ENCODE assay signal across 7 cellular contexts in the genomic region with DNA sequence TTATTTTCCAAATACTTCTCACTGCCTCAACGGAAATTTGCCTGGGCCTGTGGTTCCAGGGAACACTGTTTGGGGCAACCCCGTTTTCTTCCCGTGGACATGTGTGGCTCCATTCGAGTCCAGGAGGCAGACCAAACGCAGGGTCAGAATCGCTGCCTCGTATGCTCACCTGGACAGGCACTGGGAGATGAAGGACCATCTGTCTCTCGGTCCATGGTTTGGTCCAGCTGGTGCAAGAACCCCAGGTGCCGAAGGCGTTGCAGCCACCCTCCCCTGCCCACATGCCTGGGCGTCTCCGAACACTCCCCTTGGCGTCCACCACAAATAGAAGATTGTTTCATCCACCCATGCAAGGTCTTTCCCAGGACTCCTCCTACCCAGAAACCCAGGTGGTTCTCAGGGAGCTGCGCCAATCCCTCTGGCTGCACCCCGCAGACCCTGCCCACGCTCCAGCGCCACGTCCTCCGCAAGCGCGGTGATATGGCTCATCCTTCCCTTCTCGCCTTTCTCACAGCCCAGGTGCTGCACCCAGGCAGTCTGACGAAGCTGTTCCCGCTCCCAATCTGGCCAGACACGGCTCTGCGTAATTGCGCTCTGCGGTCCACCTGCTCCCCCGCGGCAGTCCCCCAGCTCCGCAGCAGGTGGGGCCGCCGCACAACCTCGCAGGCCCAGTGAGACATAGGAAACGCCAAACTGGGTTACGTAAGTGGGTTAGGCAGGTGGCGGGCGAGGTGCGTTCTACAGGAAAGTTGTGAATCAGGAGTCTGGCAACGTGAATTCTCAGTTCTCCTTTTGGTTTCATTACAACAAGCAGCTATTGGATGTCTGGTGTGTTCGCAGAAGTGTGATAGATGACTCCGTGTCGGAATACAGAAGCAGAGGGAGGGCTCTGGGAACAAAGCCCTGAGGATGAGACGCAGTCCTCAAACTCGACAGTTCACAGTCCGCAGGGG.
DNase-seq lines count a peak whose midpoint lies in the region; ATAC-seq and TF ChIP-seq lines count a peak whose summit lies in the region.

No MANE protein-coding gene starts in this region.

- peak overlapping the region; percentile 59 for H3K4me3 Mint-ChIP-seq in activated naive CD8-positive, alpha-beta T cell treated with anti-CD3 and anti-CD28 coated beads for 36 hours

- no peaks in the 10 kb centered on the region for H3K9me3 Mint-ChIP-seq in activated naive CD8-positive, alpha-beta T cell treated with anti-CD3 and anti-CD28 coated beads for 36 hours

- TF ChIP-seq POLR2A in prostate gland (IDR thresholded peaks at IDR 0.05) = no peak

- WGBS in prostate gland = 22% methylated on average over 46 of the region's 46 CpGs

- DNase-seq in NCI-H187 treated with DMSO at 0.1 percent for 48 hours (lab: John Stamatoyannopoulos, UW) (peak; percentile 50), left ventricle myocardium inferior (peak; percentile 38), prostate gland (ENCODE audit: low spot score) (peak; percentile 51), AG08395 (ENCODE audit: low spot score) (no peak)
- peak; percentile 58 for DNase-seq in activated naive CD8-positive, alpha-beta T cell treated with anti-CD3 and anti-CD28 coated beads for 36 hours

- H3K27me3 Mint-ChIP-seq in activated naive CD8-positive, alpha-beta T cell treated with anti-CD3 and anti-CD28 coated beads for 36 hours = peaks cover 52% of the 10 kb centered on the region

- H3K27me3 ChIP-seq in left ventricle myocardium inferior (ENCODE audit: low read depth) (peaks cover 7% of the 10 kb centered on the region), prostate gland (replicated peaks; ENCODE audit: insufficient read depth) (no peaks in the 10 kb centered on the region)

- peak; percentile 66 for TF ChIP-seq CTCF in left ventricle myocardium inferior (IDR thresholded peaks at IDR 0.05; ENCODE audit: borderline replicate concordance)
- peak in 3 of 4 experiments; percentile 19 to 66 (median 39) for TF ChIP-seq CTCF in prostate gland (IDR thresholded peaks at IDR 0.05)

- H3K36me3 Mint-ChIP-seq in activated naive CD8-positive, alpha-beta T cell treated with anti-CD3 and anti-CD28 coated beads for 36 hours = no peaks in the 10 kb centered on the region

- no peak overlapping the region for H3K27ac ChIP-seq in left ventricle myocardium inferior (replicated peaks)
- no peak overlapping the region for H3K27ac ChIP-seq in prostate gland

- H3K9me3 ChIP-seq in left ventricle myocardium inferior (replicated peaks) = peaks cover 7% of the 10 kb centered on the region
- H3K9me3 ChIP-seq in prostate gland = no peaks in the 10 kb centered on the region

- H3K4me1 ChIP-seq in left ventricle myocardium inferior (peaks cover 12% of the 10 kb centered on the region), prostate gland (replicated peaks) (no peaks in the 10 kb centered on the region)

- no peak overlapping the region for H3K27ac Mint-ChIP-seq in activated naive CD8-positive, alpha-beta T cell treated with anti-CD3 and anti-CD28 coated beads for 36 hours

- H3K36me3 ChIP-seq in left ventricle myocardium inferior = no peaks in the 10 kb centered on the region
- H3K36me3 ChIP-seq in prostate gland = no peaks in the 10 kb centered on the region

- intact Hi-C loops in left ventricle myocardium inferior (cut with micrococcal nuclease) (no loop called here), prostate gland (cut with DNase I) (no loop called here)

- H3K4me3 ChIP-seq in left ventricle myocardium inferior = peak overlapping the region; percentile 62
- H3K4me3 ChIP-seq in prostate gland = peak overlapping the region; percentile 7 to 29

- ATAC-seq in GM18519 (IDR thresholded peaks at IDR 0.05; ENCODE audit: low FRiP score, unreplicated experiment) (peak; percentile 89), HG02678 (IDR thresholded peaks at IDR 0.05; ENCODE audit: unreplicated experiment) (peak; percentile 66)

- H3K4me1 Mint-ChIP-seq in activated naive CD8-positive, alpha-beta T cell treated with anti-CD3 and anti-CD28 coated beads for 36 hours = peaks cover 7% of the 10 kb centered on the region
